ENCODE assay signal across 16 cellular contexts in the genomic region with DNA sequence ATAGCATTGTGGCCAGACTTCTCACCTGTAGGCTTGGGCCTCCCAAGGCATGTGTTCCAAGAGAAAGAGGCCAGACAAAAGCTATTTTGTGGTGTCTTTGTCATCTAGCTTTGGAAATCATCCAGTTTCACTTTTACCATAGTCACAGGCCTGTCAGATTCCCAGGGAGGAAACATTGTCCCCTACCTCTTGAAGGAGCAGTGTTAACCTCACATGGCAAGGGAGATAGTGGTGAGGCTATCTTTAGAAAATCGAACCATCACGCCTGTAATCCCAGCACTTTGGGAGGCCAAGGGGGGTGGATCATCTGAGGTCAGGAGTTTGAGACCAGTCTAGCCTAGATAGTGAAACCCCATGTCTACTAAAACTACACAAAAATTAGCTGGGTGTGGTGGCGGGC. TPM values are rescaled to one million over a fixed set of nuclear protein-coding genes. Genes with fewer than 3 reads are reported as not detected.
DNase-seq lines count a peak whose midpoint lies in the region; FAIRE-seq and TF ChIP-seq lines count a peak whose summit lies in the region.
"Had no signal": no experiment of that assay in that cellular context is flagged by ENCODE, and none has a peak within 500 bp of the region (broad histone marks: within the 10 kb centered on the region; RNA-seq: fewer than 3 reads in every experiment).

No MANE protein-coding gene starts in this region.

- H3K4me1 ChIP-seq in right atrium auricular region = no peaks in the 10 kb centered on the region
- H3K4me1 ChIP-seq in left ventricle myocardium inferior = peaks cover 6% of the 10 kb centered on the region
- peaks cover 34 to 41% of the 10 kb centered on the region in 2 experiments for H3K4me1 ChIP-seq in neutrophil (ENCODE audit: control insufficient read depth in 1 of 2, insufficient read depth in 1 of 2, low read depth in 1 of 2, low read length in 1 of 2)
- H3K4me1 ChIP-seq: Caco-2, HAP-1 had no signal

- intact Hi-C loops in left ventricle myocardium inferior (cut with micrococcal nuclease) = no loop called here

- H3K27ac ChIP-seq in right atrium auricular region (no peak overlapping the region), left ventricle myocardium inferior (replicated peaks) (no peak overlapping the region), neutrophil (peak overlapping the region; percentile 53)
- H3K27ac ChIP-seq: KMS-11 had no signal

- no peaks in the 10 kb centered on the region for H3K36me3 ChIP-seq in right atrium auricular region
- H3K36me3 ChIP-seq in left ventricle myocardium inferior = no peaks in the 10 kb centered on the region
- no peaks in the 10 kb centered on the region for H3K36me3 ChIP-seq in neutrophil
- H3K36me3 ChIP-seq: HAP-1 had no signal

- no peaks in the 10 kb centered on the region for H3K9me3 ChIP-seq in right atrium auricular region
- H3K9me3 ChIP-seq in left ventricle myocardium inferior (replicated peaks) = no peaks in the 10 kb centered on the region
- no peaks in the 10 kb centered on the region for H3K9me3 ChIP-seq in neutrophil
- H3K9me3 ChIP-seq: HAP-1 had no signal

- H3K27me3 ChIP-seq in right atrium auricular region = no peaks in the 10 kb centered on the region
- H3K27me3 ChIP-seq in left ventricle myocardium inferior (ENCODE audit: low read depth) = no peaks in the 10 kb centered on the region
- H3K27me3 ChIP-seq in neutrophil = no peaks in the 10 kb centered on the region

- FAIRE-seq in frontal cortex (lab: Jason Lieb, UNC) (no peak), GM19239 (lab: Jason Lieb, UNC) (no peak)
- FAIRE-seq: H1 had no signal

- TF ChIP-seq CTCF in right atrium auricular region (IDR thresholded peaks at IDR 0.05) = no peak
- no peak for TF ChIP-seq CTCF in left ventricle myocardium inferior (IDR thresholded peaks at IDR 0.05; ENCODE audit: borderline replicate concordance)
- TF ChIP-seq CTCF in neutrophil (IDR thresholded peaks at IDR 0.05) = no peak

- DNase-seq in right atrium auricular region (ENCODE audit: low spot score) (peak; percentile 44), left ventricle myocardium inferior (no peak), RPMI8226 (peak; percentile 23), frontal cortex (ENCODE audit: low spot score in 2 of 2) (no peak), GM19239 (ENCODE audit: insufficient read length, low spot score) (no peak)
- no peak for DNase-seq in activated naive CD4-positive, alpha-beta T cell (lab: John Stamatoyannopoulos, UW)
- DNase-seq: ACHN; C1 segment of cervical spinal cord; Caco-2; CD8-positive, alpha-beta T cell; DND-41; GDM1 had no signal

- no peak overlapping the region for H3K4me3 ChIP-seq in right atrium auricular region
- no peak overlapping the region for H3K4me3 ChIP-seq in left ventricle myocardium inferior
- no peak overlapping the region for H3K4me3 ChIP-seq in neutrophil (ENCODE audit: low read depth in 1 of 2, low read length in 1 of 2)
- H3K4me3 ChIP-seq: HAP-1 had no signal

RNA-seq across cellular contexts. Expression of a gene that starts 42.3 kb away (rescaled TPM):
- total RNA-seq in right atrium auricular region (10 to 100 TPM; 27.8 to 28.5 TPM), left ventricle myocardium inferior (21.0 TPM), frontal cortex (45.7 TPM)

Comparison
In these comparisons a context has a peak if more than half of its experiments do, and no peak if none do; other contexts are left out.
1. DNase-seq: peak in right atrium auricular region (single experiment) and RPMI8226 (single experiment); none in left ventricle myocardium inferior (single experiment), activated naive CD4-positive, alpha-beta T cell (0 of 4), frontal cortex (0 of 2) and GM19239 (single experiment).